9 cellular contexts compared by ENCODE assay signal in the genomic region with DNA sequence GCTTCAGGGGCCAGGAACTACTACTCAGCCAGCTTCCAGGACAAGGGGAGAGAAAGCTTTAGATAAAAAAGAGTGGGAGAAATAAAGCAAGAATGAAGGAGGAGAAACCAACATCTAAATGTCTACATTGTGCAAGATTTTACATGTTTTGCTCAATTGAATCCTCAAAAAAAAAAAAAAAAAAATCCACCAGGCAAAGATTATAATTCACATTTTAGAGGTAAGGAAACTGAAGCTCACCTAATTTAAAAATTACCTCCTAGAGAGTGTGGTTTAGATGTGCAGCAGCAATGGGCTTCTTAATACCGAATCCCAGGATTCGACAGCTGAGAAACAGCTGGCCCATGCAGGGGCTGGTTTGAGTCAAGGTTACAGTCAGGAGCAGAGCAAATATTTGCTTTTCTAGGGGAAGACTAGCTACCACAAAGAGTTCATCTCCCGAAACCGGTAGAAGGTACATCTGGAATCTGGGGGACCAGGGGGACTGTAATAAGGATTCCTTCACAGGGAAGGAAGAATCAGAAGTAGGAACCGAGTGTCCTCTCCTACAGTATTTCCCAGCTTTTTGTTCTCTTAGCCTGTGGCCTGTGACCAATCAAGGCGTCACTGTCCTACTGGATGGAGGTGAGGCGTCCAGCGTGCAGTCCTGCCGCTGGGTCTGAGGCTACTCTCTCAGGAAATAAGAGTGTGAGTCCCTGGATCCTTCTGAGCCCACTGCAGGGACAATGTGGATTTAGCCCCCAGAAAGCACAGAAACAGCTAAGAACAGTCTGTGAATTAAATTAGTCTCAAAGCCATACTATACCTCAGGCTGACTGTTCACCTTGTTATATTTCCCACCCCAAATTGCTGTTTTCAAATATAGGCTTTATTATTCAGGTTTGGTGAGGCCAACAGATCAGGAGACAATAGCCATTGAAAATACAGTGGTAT. TPM values are rescaled to one million over a fixed set of nuclear protein-coding genes. Genes with fewer than 3 reads are reported as not detected.
DNase-seq lines count a peak whose midpoint lies in the region; ATAC-seq and TF ChIP-seq lines count a peak whose summit lies in the region.
"Had no signal": no experiment of that assay in that cellular context is flagged by ENCODE, and none has a peak within 500 bp of the region (broad histone marks: within the 10 kb centered on the region; RNA-seq: fewer than 3 reads in every experiment).

No MANE protein-coding gene starts in this region.

- intact Hi-C loops in Calu3 (cut with micrococcal nuclease; ENCODE audit: unreplicated experiment) (no loop called here), left ventricle myocardium superior (cut with micrococcal nuclease) (no loop called here)

- H3K4me1 ChIP-seq in skeletal muscle satellite cell (ENCODE audit: control insufficient read depth, insufficient read depth, low read length) = peaks cover 50% of the 10 kb centered on the region

- TF ChIP-seq CTCF in Calu3 (IDR thresholded peaks at IDR 0.05; ENCODE audit: unreplicated experiment) = no peak
- TF ChIP-seq CTCF in RWPE1 (conservative IDR thresholded peaks at IDR 0.05; ENCODE audit: low read depth) = no peak

- peaks cover 18% of the 10 kb centered on the region for H3K4me1 Mint-ChIP-seq in Calu3 (ENCODE audit: low read depth, unreplicated experiment)

- H3K9me3 ChIP-seq in skeletal muscle satellite cell (replicated peaks; ENCODE audit: low read length) = no peaks in the 10 kb centered on the region

- H3K4me2 ChIP-seq in skeletal muscle satellite cell (ENCODE audit: low read length) = peak overlapping the region; percentile 63

- H3K9ac ChIP-seq in skeletal muscle satellite cell (ENCODE audit: low read depth, low read length) = peak overlapping the region; percentile 74

- H3K27me3 ChIP-seq in skeletal muscle satellite cell (ENCODE audit: control insufficient read depth, insufficient read depth, low read length) = no peaks in the 10 kb centered on the region

- CTCF ChIA-PET in Calu3 (lab: Charles Lee) (interaction anchor here (1.0 to 2.2 kb wide), 10 partner anchors 9 to 207 kb away, joined by 3 to 16 read pairs (median 6); no protein-coding TSS in a partner anchor), RWPE1 (lab: Yijun Ruan, JAX) (interaction anchor here (0.6 kb wide), 1 partner anchor 1522 kb away, joined by 3 read pairs; no protein-coding TSS in a partner anchor)

- peak; percentile 33 for ATAC-seq in left ventricle myocardium superior

- POLR2A ChIA-PET in RWPE1 (lab: Yijun Ruan, JAX; ENCODE audit: low non-redundant PET) = no interaction called here

- peak overlapping the region; percentile 14; the same call in 1 of the 2 replicates for H3K27ac ChIP-seq in RWPE1

- H3K9me3 Mint-ChIP-seq in Calu3 (ENCODE audit: low read depth, unreplicated experiment) = peaks cover 4% of the 10 kb centered on the region

- H3K4me3 Mint-ChIP-seq in Calu3 (ENCODE audit: low read depth, unreplicated experiment) = peak overlapping the region; percentile 33

- H3K27me3 Mint-ChIP-seq in Calu3 (ENCODE audit: unreplicated experiment) = no peaks in the 10 kb centered on the region

- peaks cover 5% of the 10 kb centered on the region for H3K36me3 Mint-ChIP-seq in Calu3 (ENCODE audit: insufficient read depth, unreplicated experiment)

- no TSS peak for BruUV-seq in Calu3 (replicated peaks; lab: Mats Ljungman, UMichigan)

- no peak for DNase-seq in Calu3
- DNase-seq in RWPE1 (ENCODE audit: low spot score) = no peak
- no peak for DNase-seq in left ventricle myocardium superior
- DNase-seq in GM03348 (ENCODE audit: low spot score) = no peak
- no peak for DNase-seq in stimulated activated naive CD4-positive, alpha-beta T cell treated with Interleukin-2 at 50 U/mL for 16 hours (lab: John Stamatoyannopoulos, UW)
- DNase-seq in NCI-H748 treated with DMSO at 0.1 percent for 48 hours (lab: John Stamatoyannopoulos, UW) = no peak
- no peak for DNase-seq in DMS79 treated with DMSO at 0.1 percent for 48 hours (lab: John Stamatoyannopoulos, UW)

- peak overlapping the region; percentile 24 for H3K4me3 ChIP-seq in skeletal muscle satellite cell (ENCODE audit: low read length)

- H3K36me3 ChIP-seq in skeletal muscle satellite cell (ENCODE audit: insufficient read depth, low read length) = no peaks in the 10 kb centered on the region

- peak overlapping the region; percentile 84 for H3K27ac Mint-ChIP-seq in Calu3 (ENCODE audit: unreplicated experiment)

RNA-seq across cellular contexts. Expression of a gene that starts 42.3 kb away (rescaled TPM):
- 0.34 TPM in 1 of 2 replicates, not detected in the other for total RNA-seq in Calu3 (2022)
- 1.4 TPM for total RNA-seq in left ventricle myocardium superior
- total RNA-seq in skeletal muscle satellite cell (2012; rRNA removed) = 0.76 and 1.5 TPM in 2 replicates
- total RNA-seq: dermis microvascular lymphatic vessel endothelial cell had no signal
